ENCODE assay signal across 1 cellular context in genomic region chr9:35690447-35691324, GRCh38.
A peak's percentile ranks its signal among the peaks of the same experiment; 100 is the strongest.
TF ChIP-seq lines count a peak whose summit lies in the region.

No MANE protein-coding gene starts in this region.

TF ChIP-seq in HepG2, 621 proteins besides CTCF, POLR2A, EP300 and RAD21 (continued from another document):
- 0 out of 2 replicates have a peak, but pooled peaks have one; percentile 14 for TF ChIP-seq PRDM10 (CRISPR knock-in tag; IDR thresholded peaks at IDR 0.05; ENCODE audit: low read depth)
- TF ChIP-seq PHF20 (CRISPR knock-in tag; IDR thresholded peaks at IDR 0.05): 0 out of 2 replicates have a peak, but pooled peaks have one; percentile 35
- peak; percentile 78 for TF ChIP-seq ZNF687 (CRISPR knock-in tag; IDR thresholded peaks at IDR 0.05)
- TF ChIP-seq HNRNPLL (IDR thresholded peaks at IDR 0.05; ENCODE audit: low read depth, low read length, poor library complexity, severe bottlenecking): peak; percentile 26
- TF ChIP-seq PHF21A (CRISPR knock-in tag; IDR thresholded peaks at IDR 0.05): no peak
- no peak for TF ChIP-seq MLX (CRISPR knock-in tag; IDR thresholded peaks at IDR 0.05)
- 0 out of 2 replicates have a peak, but pooled peaks have one; percentile 37 for TF ChIP-seq NRL (CRISPR knock-in tag; IDR thresholded peaks at IDR 0.05; ENCODE audit: borderline replicate concordance)
- TF ChIP-seq SRF (IDR thresholded peaks at IDR 0.05; ENCODE audit: low read depth, low read length): peak; percentile 86
- TF ChIP-seq ARID4A (CRISPR knock-in tag; IDR thresholded peaks at IDR 0.05; ENCODE audit: borderline replicate concordance): peak; percentile 54; the same call in 1 of the 2 replicates
- TF ChIP-seq RBFOX2 (IDR thresholded peaks at IDR 0.05; ENCODE audit: low read depth, low read length): peak; percentile 62
- peak; percentile 25; the same call in 1 of the 2 replicates for TF ChIP-seq ZNF263 (CRISPR knock-in tag; IDR thresholded peaks at IDR 0.05)
